In genomic region chr10:114172776-114173555, GRCh38 we compare ENCODE assay signal across 8 cellular contexts. TPM values are rescaled to one million over a fixed set of nuclear protein-coding genes. Genes with fewer than 3 reads are reported as not detected.
DNase-seq lines count a peak whose midpoint lies in the region; ATAC-seq, FAIRE-seq and TF ChIP-seq lines count a peak whose summit lies in the region.

No MANE protein-coding gene starts in this region.

- H3K9me3 ChIP-seq in HepG2 (ENCODE audit: low read length) (peaks cover 9% of the 10 kb centered on the region), thoracic aorta (peaks cover 4% of the 10 kb centered on the region)

- H3K36me3 ChIP-seq in HepG2 (replicated peaks in 1 of 2; ENCODE audit: control insufficient read depth in 1 of 2, insufficient read depth in 2 of 2, low read length in 2 of 2) (no peaks in the 10 kb centered on the region), thoracic aorta (no peaks in the 10 kb centered on the region)

- H3K4me1 ChIP-seq in HepG2 (ENCODE audit: insufficient read depth, low read length) (peaks cover 27% of the 10 kb centered on the region), thoracic aorta (ENCODE audit: control insufficient read depth in 1 of 2, low read depth in 2 of 2) (peaks cover 5 to 13% of the 10 kb centered on the region in 2 donors)

- TF ChIP-seq CTCF in astrocyte of the cerebellum (IDR thresholded peaks at IDR 0.05; ENCODE audit: low read depth, low read length, missing control alignments) (no peak), HepG2 (CRISPR knock-in tag; IDR thresholded peaks at IDR 0.05) (no peak), thoracic aorta (IDR thresholded peaks at IDR 0.05) (no peak)

- H3K27ac ChIP-seq in HepG2 (ENCODE audit: extremely low read length, insufficient read depth, low read length) (peak overlapping the region; percentile 71), thoracic aorta (peak overlapping the region; percentile 78 to 93)

- intact Hi-C loops in Right ventricle myocardium superior (cut with DNase I) (no loop called here), cardiac septum (cut with DNase I) (loop anchor here (5.0 kb wide), 1 partner anchor 99 kb away; no protein-coding TSS in a partner anchor), HepG2 (cut with micrococcal nuclease; ENCODE audit: unreplicated experiment) (loop anchor here (5.0 kb wide), 1 partner anchor 316 kb away; no protein-coding TSS in a partner anchor)

- TF ChIP-seq EP300 in HepG2 (IDR thresholded peaks at IDR 0.05; ENCODE audit: low read depth in 2 of 2, low read length in 2 of 2) (no peak), HepG2 (CRISPR knock-in tag; IDR thresholded peaks at IDR 0.05; ENCODE audit: borderline replicate concordance) (no peak)

- ATAC-seq in Right ventricle myocardium superior (ENCODE audit: poor library complexity) (peak; percentile 0), HepG2 (no peak), thoracic aorta (ENCODE audit: insufficient number of reproducible peaks, low FRiP score, low read depth) (no peak), HG02588 (IDR thresholded peaks at IDR 0.05; ENCODE audit: unreplicated experiment) (no peak), HG03469 (IDR thresholded peaks at IDR 0.05; ENCODE audit: unreplicated experiment) (no peak)

- no peaks in the 10 kb centered on the region; a peak in 1 of 5 replicates for H3K27me3 ChIP-seq in HepG2 (ENCODE audit: control insufficient read depth in 1 of 2, insufficient read depth in 2 of 2, low read length in 2 of 2)
- H3K27me3 ChIP-seq in thoracic aorta (replicated peaks; ENCODE audit: insufficient read depth), result no peaks in the 10 kb centered on the region

- TF ChIP-seq POLR2A in HepG2 (IDR thresholded peaks at IDR 0.05; ENCODE audit: insufficient read depth in 1 of 2, low read depth in 2 of 2, low read length in 2 of 2), result no peak

- in situ Hi-C loops in astrocyte of the cerebellum (cut with HindIII; ENCODE audit: low sequenced_read_pairs) (no loop called here), HepG2 (cut with HindIII; ENCODE audit: extremely low pct_ligation_motif_present, low pct_unique_long_range_greater_than_20kb) (no loop called here)

- FAIRE-seq in HepG2 (lab: Jason Lieb, UNC), result no peak

- no peaks in the 10 kb centered on the region for H4K20me1 ChIP-seq in HepG2 (ENCODE audit: insufficient read depth, low read length)

- H3K4me3 ChIP-seq in astrocyte of the cerebellum (ENCODE audit: low read depth, low read length) (peak overlapping the region; percentile 100), HepG2 (replicated peaks in 1 of 3; ENCODE audit: insufficient read depth in 1 of 3, low read depth in 2 of 3, low read length in 3 of 3) (peak overlapping the region; percentile 80 to 94 (median 90)), thoracic aorta (peak overlapping the region; percentile 100)

- peak overlapping the region; percentile 69 for H3K4me2 ChIP-seq in HepG2 (ENCODE audit: low read depth, low read length)

- CTCF ChIA-PET in HepG2 (lab: Yijun Ruan, JAX; ENCODE audit: low intra/inter-chr PET ratio, low total read pairs), result no interaction called here

- WGBS in HepG2 (ENCODE audit: low lambda C conversion rate), result 4% methylated on average over 9 of the region's 9 CpGs

- no TSS peak for BruUV-seq in HepG2 (replicated peaks; lab: Mats Ljungman, UMichigan)

- peak overlapping the region; percentile 92 for H3K9ac ChIP-seq in HepG2 (ENCODE audit: insufficient read depth, low read depth, low read length)

- no peak for TF ChIP-seq RAD21 in HepG2 (CRISPR knock-in tag; IDR thresholded peaks at IDR 0.05)

- no peak overlapping the region for H2AFZ ChIP-seq in HepG2 (ENCODE audit: low read length)

- peaks cover 51% of the 10 kb centered on the region for H3K79me2 ChIP-seq in HepG2 (ENCODE audit: insufficient read depth, low read length)

- DNase-seq in Right ventricle myocardium superior (no peak), cardiac septum (ENCODE audit: low spot score) (no peak), astrocyte of the cerebellum (ENCODE audit: low read depth) (no peak), HepG2 (ENCODE audit: low spot score) (no peak), thoracic aorta (ENCODE audit: low spot score) (no peak), NCI-H524 (lab: John Stamatoyannopoulos, UW) (no peak)

- POLR2A ChIA-PET in HepG2 (lab: Yijun Ruan, JAX), result no interaction called here

TF ChIP-seq in HepG2, 621 proteins besides CTCF, POLR2A, EP300 and RAD21 (continues in another document):
- no peak for TF ChIP-seq EHMT2 (IDR thresholded peaks at IDR 0.05; ENCODE audit: borderline replicate concordance, low read depth, low read length)

RNA-seq across cellular contexts. Expression of gene CCDC186, which starts 1.0 kb away (rescaled TPM):
- total RNA-seq in Right ventricle myocardium superior (15.3 TPM), cardiac septum (19.5 TPM), HepG2 (2016; rRNA removed; fragmentation: Illumina TruSeq; extraction: Trizol) (11.8 and 18.0 TPM in 2 replicates), thoracic aorta (10 to 100 TPM; 15.2 to 21.5 TPM)
- total RNA-seq in HepG2 (2016; cell fraction: cytosol; rRNA removed; fragmentation: Illumina TruSeq; extraction: Trizol; ENCODE audit: low read depth), result 1.2 and 1.4 TPM in 2 replicates
- 10.7 and 17.0 TPM in 2 replicates for total RNA-seq in HepG2 (2016; cell fraction: insoluble cytoplasmic fraction; rRNA removed; fragmentation: Illumina TruSeq; extraction: Trizol)
- total RNA-seq in HepG2 (2016; cell fraction: membrane; rRNA removed; fragmentation: Illumina TruSeq; extraction: Trizol), result 2.8 and 3.1 TPM in 2 replicates
- total RNA-seq in HepG2 (2016; cell fraction: nucleus; rRNA removed; fragmentation: Illumina TruSeq; extraction: Trizol), result 17.9 and 19.8 TPM in 2 replicates
- 3.4 and 4.2 TPM in 2 replicates for polyA plus RNA-seq in HepG2 (2011; rRNA removed)
- polyA plus RNA-seq in HepG2 (2011; cell fraction: cytosol; rRNA removed), result 1.3 and 2.1 TPM in 2 replicates
- polyA plus RNA-seq in HepG2 (2011; cell fraction: nucleus; rRNA removed), result 3.0 TPM in 2 replicates
- polyA plus RNA-seq in HepG2 (2012), result 4.7 and 6.1 TPM in 2 replicates
- polyA plus RNA-seq in HepG2 (2016; cell fraction: cytosol; fragmentation: Illumina TruSeq; extraction: Trizol; ENCODE audit: low read depth), result 0.32 and 0.43 TPM in 2 replicates
- polyA plus RNA-seq in HepG2 (2016; cell fraction: insoluble cytoplasmic fraction; fragmentation: Illumina TruSeq; extraction: Trizol; ENCODE audit: low read depth), result 6.3 and 7.3 TPM in 2 replicates
- polyA plus RNA-seq in HepG2 (2016; cell fraction: membrane; fragmentation: Illumina TruSeq; extraction: Trizol; ENCODE audit: low read depth), result 1.0 TPM in 2 replicates
- polyA plus RNA-seq in HepG2 (2016; cell fraction: nucleus; fragmentation: Illumina TruSeq; extraction: Trizol; ENCODE audit: insufficient read depth, low read depth), result 8.5 and 9.1 TPM in 2 replicates
- 2.0 and 2.4 TPM in 2 replicates for polyA minus RNA-seq in HepG2 (2011; rRNA and poly(A)+ RNA removed; ENCODE audit: low replicate concordance)
- 5.2 and 5.4 TPM in 2 replicates for polyA minus RNA-seq in HepG2 (2011; cell fraction: cytosol; rRNA and poly(A)+ RNA removed)
- polyA minus RNA-seq in HepG2 (2011; cell fraction: nucleus; rRNA and poly(A)+ RNA removed), result 30.6 and 33.0 TPM in 2 replicates

RNA-seq across cellular contexts. Expression of gene TDRD1, which starts 6.2 kb away (rescaled TPM):
- total RNA-seq in Right ventricle myocardium superior (5.8 TPM), cardiac septum (1.2 TPM), HepG2 (2016; rRNA removed; fragmentation: Illumina TruSeq; extraction: Trizol) (not detected in 2 replicates), thoracic aorta (under 1 TPM in 1 of 2 donors, not detected in 1; 0.41 TPM)
- total RNA-seq in HepG2 (2016; cell fraction: cytosol; rRNA removed; fragmentation: Illumina TruSeq; extraction: Trizol; ENCODE audit: low read depth), result not detected in 2 replicates
- not detected in 2 replicates for total RNA-seq in HepG2 (2016; cell fraction: insoluble cytoplasmic fraction; rRNA removed; fragmentation: Illumina TruSeq; extraction: Trizol)
- total RNA-seq in HepG2 (2016; cell fraction: membrane; rRNA removed; fragmentation: Illumina TruSeq; extraction: Trizol), result not detected in 2 replicates
- not detected in 2 replicates for total RNA-seq in HepG2 (2016; cell fraction: nucleus; rRNA removed; fragmentation: Illumina TruSeq; extraction: Trizol)
- polyA plus RNA-seq in HepG2 (2011; rRNA removed), result not detected in 2 replicates
- polyA plus RNA-seq in HepG2 (2011; cell fraction: cytosol; rRNA removed), result not detected in 2 replicates
- not detected in 2 replicates for polyA plus RNA-seq in HepG2 (2011; cell fraction: nucleus; rRNA removed)
- not detected in 2 replicates for polyA plus RNA-seq in HepG2 (2012)
- polyA plus RNA-seq in HepG2 (2016; cell fraction: cytosol; fragmentation: Illumina TruSeq; extraction: Trizol; ENCODE audit: low read depth), result not detected in 2 replicates
- polyA plus RNA-seq in HepG2 (2016; cell fraction: insoluble cytoplasmic fraction; fragmentation: Illumina TruSeq; extraction: Trizol; ENCODE audit: low read depth), result not detected in 2 replicates
- polyA plus RNA-seq in HepG2 (2016; cell fraction: membrane; fragmentation: Illumina TruSeq; extraction: Trizol; ENCODE audit: low read depth), result not detected in 2 replicates
- not detected in 2 replicates for polyA plus RNA-seq in HepG2 (2016; cell fraction: nucleus; fragmentation: Illumina TruSeq; extraction: Trizol; ENCODE audit: insufficient read depth, low read depth)
- polyA minus RNA-seq in HepG2 (2011; rRNA and poly(A)+ RNA removed; ENCODE audit: low replicate concordance), result not detected in 2 replicates
- not detected in 2 replicates for polyA minus RNA-seq in HepG2 (2011; cell fraction: cytosol; rRNA and poly(A)+ RNA removed)
- polyA minus RNA-seq in HepG2 (2011; cell fraction: nucleus; rRNA and poly(A)+ RNA removed), result not detected in 2 replicates
